Comparison of ENCODE assay signal across 30 cellular contexts in genomic region chr7:20007510-20007909, GRCh38.
"Had no signal": no experiment of that assay in that cellular context is flagged by ENCODE, and none has a peak within 500 bp of the region (broad histone marks: within the 10 kb centered on the region; RNA-seq: fewer than 3 reads in every experiment).

No MANE protein-coding gene starts in this region.

- H3K9me3 Mint-ChIP-seq: activated B cell treated with CpG ODN at 0.5 μM for 24 hours; activated CD8-positive, alpha-beta T cell treated with anti-CD3 and anti-CD28 coated beads for 36 hours; activated naive CD4-positive, alpha-beta T cell treated with anti-CD3 and anti-CD28 coated beads for 36 hours; activated naive CD4-positive, alpha-beta T cell treated with anti-CD3 and anti-CD28 coated beads, Interleukin-2, amount 50 U/mL, for 24 hours; activated naive CD8-positive, alpha-beta T cell treated with anti-CD3 and anti-CD28 coated beads for 36 hours; dendritic cell treated with granulocyte-macrophage colony-stimulating factor and Interleukin-4, amounts not matched to agents 40 ng/mL and 50 ng/mL, for 4 days; T-helper 2 cell treated with Interferon-gamma antibody and Interleukin-4, amounts not matched to agents 5 μg/mL and 100 μg/mL, for 36 hours had no signal

- H3K4me3 Mint-ChIP-seq: activated B cell treated with CpG ODN at 0.5 μM for 24 hours; activated CD8-positive, alpha-beta T cell treated with anti-CD3 and anti-CD28 coated beads for 36 hours; activated naive CD4-positive, alpha-beta T cell treated with anti-CD3 and anti-CD28 coated beads for 36 hours; activated naive CD4-positive, alpha-beta T cell treated with anti-CD3 and anti-CD28 coated beads, Interleukin-2, amount 50 U/mL, for 24 hours; activated naive CD8-positive, alpha-beta T cell treated with anti-CD3 and anti-CD28 coated beads for 36 hours; activated T-cell treated with anti-CD3 and anti-CD28 coated beads, Interleukin-2, amount 50 U/mL, for 4 hours; activated T-helper 17 cell treated with anti-CD3 and anti-CD28 coated beads, Interleukin-2, amount 50 U/mL, for 72 hours; brain; central memory CD8-positive, alpha-beta T cell; dendritic cell treated with granulocyte-macrophage colony-stimulating factor and Interleukin-4, amounts not matched to agents 40 ng/mL and 50 ng/mL, for 4 days; T-helper 17 cell; T-helper 2 cell treated with Interferon-gamma antibody and Interleukin-4, amounts not matched to agents 5 μg/mL and 100 μg/mL, for 36 hours had no signal

- H3K4me1 ChIP-seq: ascending aorta, breast epithelium, esophagus muscularis mucosa had no signal

- H3K36me3 ChIP-seq: ascending aorta, breast epithelium, cardiac muscle cell, esophagus muscularis mucosa had no signal

- H3K9me3 ChIP-seq: ascending aorta, breast epithelium, esophagus muscularis mucosa had no signal

- H3K27ac ChIP-seq: ascending aorta, breast epithelium, cardiac muscle cell, coronary artery, dorsolateral prefrontal cortex, esophagus muscularis mucosa had no signal

- H3K4me3 ChIP-seq: ascending aorta, breast epithelium, cardiac muscle cell, coronary artery, dorsolateral prefrontal cortex, esophagus muscularis mucosa had no signal

- ATAC-seq: activated CD4-positive, CD25-positive, alpha-beta regulatory T cell treated with anti-CD3 and anti-CD28 coated beads, Interleukin-2, amount 50 U/mL, for 24 hours; activated CD8-positive, alpha-beta T cell treated with anti-CD3 and anti-CD28 coated beads for 36 hours; activated T-cell treated with anti-CD3 and anti-CD28 coated beads, Interleukin-2, amount 50 U/mL, for 4 hours; activated T-helper 17 cell treated with anti-CD3 and anti-CD28 coated beads, Interleukin-2, amount 50 U/mL, for 72 hours; T-helper 17 cell had no signal

- H3K36me3 Mint-ChIP-seq: activated naive CD4-positive, alpha-beta T cell treated with anti-CD3 and anti-CD28 coated beads, Interleukin-2, amount 50 U/mL, for 24 hours; activated naive CD8-positive, alpha-beta T cell treated with anti-CD3 and anti-CD28 coated beads for 36 hours; brain had no signal

- H3K4me1 Mint-ChIP-seq: activated B cell treated with CpG ODN at 0.5 μM for 24 hours; activated naive CD4-positive, alpha-beta T cell treated with anti-CD3 and anti-CD28 coated beads, Interleukin-2, amount 50 U/mL, for 24 hours; activated naive CD8-positive, alpha-beta T cell treated with anti-CD3 and anti-CD28 coated beads for 36 hours; activated T-helper 17 cell treated with anti-CD3 and anti-CD28 coated beads, Interleukin-2, amount 50 U/mL, for 72 hours; brain; central memory CD8-positive, alpha-beta T cell; T-helper 17 cell had no signal

- H3K27me3 ChIP-seq: ascending aorta, breast epithelium, cardiac muscle cell, dorsolateral prefrontal cortex, esophagus muscularis mucosa had no signal

- DNase-seq: activated B cell treated with CpG ODN at 0.5 μM for 24 hours; activated CD4-positive, alpha-beta T cell treated with anti-CD3 and anti-CD28 coated beads for 48 hours; activated CD4-positive, alpha-beta T cell treated with anti-CD3 and anti-CD28 coated beads, Interleukin-2, amount 50 U/mL, for 1 hour; activated CD4-positive, alpha-beta T cell treated with anti-CD3 and anti-CD28 coated beads, Interleukin-2, amount 50 U/mL, for 48 hours; activated CD8-positive, alpha-beta memory T cell treated with anti-CD3 and anti-CD28 coated beads for 24 hours; activated CD8-positive, alpha-beta T cell treated with anti-CD3 and anti-CD28 coated beads for 36 hours; activated effector memory CD4-positive, alpha-beta T cell treated with Interleukin-2 at 50 U/mL for 16 hours; activated gamma-delta T cell treated with Interleukin-2 at 50 U/mL for 16 hours; activated naive CD4-positive, alpha-beta T cell treated with anti-CD3 and anti-CD28 coated beads for 36 hours; activated naive CD8-positive, alpha-beta T cell treated with anti-CD3 and anti-CD28 coated beads for 36 hours; activated T-cell treated with anti-CD3 and anti-CD28 coated beads, Interleukin-2, amount 50 U/mL, for 4 hours; dorsolateral prefrontal cortex; effector memory CD4-positive, alpha-beta T cell; erythroblast; head of caudate nucleus; hippocampal formation; T-helper 1 cell; T-helper 17 cell had no signal

- H3K27ac Mint-ChIP-seq: activated B cell treated with CpG ODN at 0.5 μM for 24 hours; activated CD8-positive, alpha-beta T cell treated with anti-CD3 and anti-CD28 coated beads for 36 hours; activated naive CD4-positive, alpha-beta T cell treated with anti-CD3 and anti-CD28 coated beads for 36 hours; activated naive CD4-positive, alpha-beta T cell treated with anti-CD3 and anti-CD28 coated beads, Interleukin-2, amount 50 U/mL, for 24 hours; activated naive CD8-positive, alpha-beta T cell treated with anti-CD3 and anti-CD28 coated beads for 36 hours; activated T-helper 17 cell treated with anti-CD3 and anti-CD28 coated beads, Interleukin-2, amount 50 U/mL, for 72 hours; brain; dendritic cell treated with granulocyte-macrophage colony-stimulating factor and Interleukin-4, amounts not matched to agents 40 ng/mL and 50 ng/mL, for 4 days; T-helper 17 cell; T-helper 2 cell treated with Interferon-gamma antibody and Interleukin-4, amounts not matched to agents 5 μg/mL and 100 μg/mL, for 36 hours had no signal

- H3K27me3 Mint-ChIP-seq: activated B cell treated with CpG ODN at 0.5 μM for 24 hours; activated CD8-positive, alpha-beta T cell treated with anti-CD3 and anti-CD28 coated beads for 36 hours; activated naive CD4-positive, alpha-beta T cell treated with anti-CD3 and anti-CD28 coated beads, Interleukin-2, amount 50 U/mL, for 24 hours; activated naive CD8-positive, alpha-beta T cell treated with anti-CD3 and anti-CD28 coated beads for 36 hours; activated T-helper 17 cell treated with anti-CD3 and anti-CD28 coated beads, Interleukin-2, amount 50 U/mL, for 72 hours; brain; central memory CD8-positive, alpha-beta T cell; dendritic cell treated with granulocyte-macrophage colony-stimulating factor and Interleukin-4, amounts not matched to agents 40 ng/mL and 50 ng/mL, for 4 days; T-helper 17 cell had no signal
